In genomic region chr1:244406337-244406736, GRCh38 we compare ENCODE assay signal across 12 cellular contexts. TPM values are rescaled to one million over a fixed set of nuclear protein-coding genes. Genes with fewer than 3 reads are reported as not detected.
DNase-seq lines count a peak whose midpoint lies in the region; ATAC-seq, FAIRE-seq and TF ChIP-seq lines count a peak whose summit lies in the region.
"Had no signal": no experiment of that assay in that cellular context is flagged by ENCODE, and none has a peak within 500 bp of the region (broad histone marks: within the 10 kb centered on the region; RNA-seq: fewer than 3 reads in every experiment).

No MANE protein-coding gene starts in this region.

- intact Hi-C loops in K562 (cut with micrococcal nuclease): no loop called here
- intact Hi-C loops in head of caudate nucleus (cut with DNase I): no loop called here

- FAIRE-seq in K562 (lab: Jason Lieb, UNC) (no peak), urothelium cell line (lab: Jason Lieb, UNC) (no peak)

- peak; percentile 83 for ATAC-seq in GM18511 (IDR thresholded peaks at IDR 0.05; ENCODE audit: unreplicated experiment)
- peak; percentile 95 for ATAC-seq in GM21360 (IDR thresholded peaks at IDR 0.05; ENCODE audit: unreplicated experiment)
- peak; percentile 85 for ATAC-seq in HG03039 (IDR thresholded peaks at IDR 0.05; ENCODE audit: unreplicated experiment)
- ATAC-seq in K562: no peak

- CTCF ChIA-PET in K562 (lab: Yijun Ruan, JAX; ENCODE audit: low intra/inter-chr PET ratio): no interaction called here

- TF ChIP-seq EP300 in K562 (IDR thresholded peaks at IDR 0.05; ENCODE audit: low read length): no peak

- H3K27me3 ChIP-seq in K562 (ENCODE audit: control insufficient read depth in 2 of 2, insufficient read depth in 2 of 2, low read length in 2 of 2): no peaks in the 10 kb centered on the region
- no peaks in the 10 kb centered on the region for H3K27me3 ChIP-seq in BE2C

- no peak for TF ChIP-seq CTCF in K562 (IDR thresholded peaks at IDR 0.05 in 2 of 3, conservative IDR thresholded peaks at IDR 0.05 in 1 of 3; ENCODE audit: insufficient read depth in 2 of 3, low read depth in 1 of 3, low read length in 3 of 3)
- TF ChIP-seq CTCF in BE2C (IDR thresholded peaks at IDR 0.05; ENCODE audit: low read depth, low read length): no peak

- H3K9me1 ChIP-seq in K562 (ENCODE audit: control insufficient read depth, insufficient read depth, low read length): no peaks in the 10 kb centered on the region

- no peak overlapping the region for H3K27ac ChIP-seq in K562 (ENCODE audit: extremely low read depth, low read depth, low read length)

- no peak for TF ChIP-seq POLR2A in K562 (conservative IDR thresholded peaks at IDR 0.05)

- WGBS in K562 (ENCODE audit: insufficient coverage, low coverage, missing lambda C conversion rate): 76% methylated on average over 4 of the region's 4 CpGs

- H3K9me3 ChIP-seq in K562 (replicated peaks; ENCODE audit: control insufficient read depth, insufficient read depth, low read depth, low read length) (peaks cover 15% of the 10 kb centered on the region), BE2C (no peaks in the 10 kb centered on the region)

- H3K4me1 ChIP-seq in K562 (replicated peaks in 1 of 2; ENCODE audit: control insufficient read depth in 2 of 2, insufficient read depth in 2 of 2, low read length in 2 of 2) (no peaks in the 10 kb centered on the region), BE2C (no peaks in the 10 kb centered on the region)

- POLR2A ChIA-PET in K562 (lab: Yijun Ruan, JAX): interaction anchor here (1.3 kb wide), 1 partner anchor 8 kb away, joined by 3 read pairs; no protein-coding TSS in a partner anchor

- no peak overlapping the region for H2AFZ ChIP-seq in K562 (ENCODE audit: low read depth, low read length)

- H3K4me3 ChIP-seq in K562 (no peak overlapping the region), BE2C (ENCODE audit: low read depth, low read length) (no peak overlapping the region)

- H3K9ac ChIP-seq in K562 (ENCODE audit: insufficient read depth in 1 of 2, low read depth in 2 of 2, low read length in 2 of 2): no peak overlapping the region

- BruUV-seq in K562 (replicated peaks; lab: Mats Ljungman, UMichigan): no TSS peak

- no peaks in the 10 kb centered on the region for H3K79me2 ChIP-seq in K562 (ENCODE audit: control insufficient read depth, insufficient read depth, low read length)

- in situ Hi-C loops in K562 (cut with MboI): no loop called here

- H3K4me2 ChIP-seq in K562 (ENCODE audit: insufficient read depth, low read length): no peak overlapping the region

- DNase-seq in K562 (ENCODE audit: extremely low read depth in 1 of 4, low spot score in 3 of 4) (no peak), BE2C (no peak), head of caudate nucleus (no peak), urothelium cell line (ENCODE audit: low spot score) (no peak), retina (no peak)
- DNase-seq: activated CD4-positive, alpha-beta T cell treated with anti-CD3 and anti-CD28 coated beads for 4 hours; C1 segment of cervical spinal cord; SHP77 treated with DMSO at 0.1 percent for 48 hours; stimulated activated CD4-positive, alpha-beta T cell treated with anti-CD3 and anti-CD28 coated beads, Interleukin-1b, Interleukin-23, amount 100 ng/mL, for 48 hours had no signal

- no peaks in the 10 kb centered on the region for H4K20me1 ChIP-seq in K562 (replicated peaks; ENCODE audit: control insufficient read depth, insufficient read depth, low read length)

- H3K36me3 ChIP-seq in K562 (ENCODE audit: control insufficient read depth, insufficient read depth, low read length): peaks cover 76% of the 10 kb centered on the region
- H3K36me3 ChIP-seq in BE2C: peaks cover 31% of the 10 kb centered on the region

- no peak for TF ChIP-seq RAD21 in K562 (CRISPR knock-in tag; conservative IDR thresholded peaks at IDR 0.05 in 1 of 2, IDR thresholded peaks at IDR 0.05 in 1 of 2)

TF ChIP-seq in K562, 482 proteins besides CTCF, POLR2A, EP300 and RAD21:
- TF ChIP-seq FIP1L1 (IDR thresholded peaks at IDR 0.05; ENCODE audit: low read depth, low read length, poor library complexity, severe bottlenecking) (no peak), PURB (CRISPR knock-in tag; IDR thresholded peaks at IDR 0.05; ENCODE audit: low read depth) (no peak), SRSF9 (IDR thresholded peaks at IDR 0.05; ENCODE audit: borderline replicate concordance, low read depth, low read length) (no peak), PKNOX1 (IDR thresholded peaks at IDR 0.05) (peak; percentile 62)

RNA-seq across cellular contexts. Expression of gene ADSS2, which starts 45.4 kb away (rescaled TPM):
- 34.0 and 121 TPM in 2 replicates for total RNA-seq in K562 (2011; cell fraction: chromatin; rRNA removed; ENCODE audit: low replicate concordance)
- total RNA-seq in K562 (2011; cell fraction: nucleolus; rRNA removed): 13.8 and 21.3 TPM in 2 replicates
- 35.2 and 46.0 TPM in 2 replicates for total RNA-seq in K562 (2011; cell fraction: nucleoplasm; rRNA removed)
- total RNA-seq in K562 (2014; rRNA removed) (46.2 and 47.3 TPM in 2 replicates), K562 (2014; rRNA removed; fragmentation: Illumina TruSeq; extraction: Trizol) (63.8 and 67.1 TPM in 2 replicates), K562 (2015; rRNA removed; fragmentation: Illumina TruSeq; extraction: Trizol) (60.7 and 63.1 TPM in 2 replicates), K562 (2021) (50.1 and 52.0 TPM in 2 replicates)
- polyA plus RNA-seq in K562 (2011; rRNA removed) (51.3 and 62.9 TPM in 2 replicates), K562 (2014; fragmentation: Illumina TruSeq; extraction: Trizol) (50.1 and 59.4 TPM in 2 replicates), K562 (2014; fragmentation: Nextera tagmentation; extraction: Ambion mirVana) (10 to 100 TPM in 1 of 2 experiments, 1 to 10 TPM in 1; 8.8 to 13.7 TPM), K562 (2014; rRNA removed) (61.4 and 61.9 TPM in 2 replicates)
- polyA plus RNA-seq in K562 (2011; cell fraction: cytosol; rRNA removed): 11.7 and 23.8 TPM in 2 replicates
- polyA plus RNA-seq in K562 (2011; cell fraction: nucleus; rRNA removed): 22.8 and 41.5 TPM in 2 replicates
- polyA plus RNA-seq in K562 (2012): 46.0 and 52.0 TPM in 2 replicates
- polyA minus RNA-seq in K562 (2011; rRNA and poly(A)+ RNA removed): 65.9 and 81.4 TPM in 2 replicates
- 25.4 and 26.0 TPM in 2 replicates for polyA minus RNA-seq in K562 (2011; cell fraction: cytosol; rRNA and poly(A)+ RNA removed)
- polyA minus RNA-seq in K562 (2011; cell fraction: nucleus; rRNA and poly(A)+ RNA removed): 40.8 and 69.0 TPM in 2 replicates
- 24.6 TPM for polyA plus RNA-seq in BE2C (2012; ENCODE audit: insufficient read depth, insufficient read length, low read depth)

RNA-seq across cellular contexts. Expression of gene CATSPERE, which starts 54.7 kb away (rescaled TPM):
- total RNA-seq in K562 (2011; cell fraction: chromatin; rRNA removed; ENCODE audit: low replicate concordance): 0.46 TPM in 1 of 2 replicates, not detected in the other
- total RNA-seq in K562 (2011; cell fraction: nucleolus; rRNA removed): 0.13 TPM in 1 of 2 replicates, not detected in the other
- 0.15 and 0.53 TPM in 2 replicates for total RNA-seq in K562 (2011; cell fraction: nucleoplasm; rRNA removed)
- total RNA-seq in K562 (2014; rRNA removed): not detected in 2 replicates
- 0.06 and 0.15 TPM in 2 replicates for total RNA-seq in K562 (2014; rRNA removed; fragmentation: Illumina TruSeq; extraction: Trizol)
- 0.07 and 0.11 TPM in 2 replicates for total RNA-seq in K562 (2015; rRNA removed; fragmentation: Illumina TruSeq; extraction: Trizol)
- total RNA-seq in K562 (2021): not detected in 2 replicates
- polyA plus RNA-seq in K562 (2011; rRNA removed): 0.06 and 0.23 TPM in 2 replicates
- 0.01 TPM in 1 of 2 replicates, not detected in the other for polyA plus RNA-seq in K562 (2011; cell fraction: cytosol; rRNA removed)
- 0.17 and 0.28 TPM in 2 replicates for polyA plus RNA-seq in K562 (2011; cell fraction: nucleus; rRNA removed)
- 0.10 and 0.22 TPM in 2 replicates for polyA plus RNA-seq in K562 (2012)
- polyA plus RNA-seq in K562 (2014; fragmentation: Illumina TruSeq; extraction: Trizol): 0.09 TPM in 1 of 2 replicates, not detected in the other
- polyA plus RNA-seq in K562 (2014; fragmentation: Nextera tagmentation; extraction: Ambion mirVana): under 1 TPM in 1 of 2 experiments, not detected in 1; 0.08 TPM
- polyA plus RNA-seq in K562 (2014; rRNA removed): 0.16 TPM in 1 of 2 replicates, not detected in the other
- polyA minus RNA-seq in K562 (2011; rRNA and poly(A)+ RNA removed): 0.18 and 0.36 TPM in 2 replicates
- polyA minus RNA-seq in K562 (2011; cell fraction: cytosol; rRNA and poly(A)+ RNA removed): not detected in 2 replicates
- polyA minus RNA-seq in K562 (2011; cell fraction: nucleus; rRNA and poly(A)+ RNA removed): 0.22 TPM in 1 of 2 replicates, not detected in the other
- not detected for polyA plus RNA-seq in BE2C (2012; ENCODE audit: insufficient read depth, insufficient read length, low read depth)
